In genomic region chr10:7417103-7417623, GRCh38 we compare ENCODE assay signal across 8 cellular contexts. TPM values are rescaled to one million over a fixed set of nuclear protein-coding genes. Genes with fewer than 3 reads are reported as not detected.
DNase-seq lines count a peak whose midpoint lies in the region; ATAC-seq, FAIRE-seq and TF ChIP-seq lines count a peak whose summit lies in the region.

No MANE protein-coding gene starts in this region.

- H3K27me3 Mint-ChIP-seq in activated naive CD8-positive, alpha-beta T cell treated with anti-CD3 and anti-CD28 coated beads, Interleukin-2, amount 10 ng/mL, durations not matched to agents 7 days and 5 days, result peaks cover 23% of the 10 kb centered on the region
- peaks cover 12% of the 10 kb centered on the region for H3K27me3 Mint-ChIP-seq in activated naive CD8-positive, alpha-beta T cell treated with anti-CD3 and anti-CD28 coated beads, Interleukin-2, amount 50 U/mL, for 24 hours

- H3K9me3 ChIP-seq in tibial nerve, result no peaks in the 10 kb centered on the region

- H3K4me3 ChIP-seq in tibial nerve, result no peak overlapping the region

- peaks cover 33% of the 10 kb centered on the region for H3K4me1 Mint-ChIP-seq in activated naive CD8-positive, alpha-beta T cell treated with anti-CD3 and anti-CD28 coated beads, Interleukin-2, amount 10 ng/mL, durations not matched to agents 7 days and 5 days
- peaks cover 18% of the 10 kb centered on the region for H3K4me1 Mint-ChIP-seq in activated naive CD8-positive, alpha-beta T cell treated with anti-CD3 and anti-CD28 coated beads, Interleukin-2, amount 50 U/mL, for 24 hours

- POLR2A ChIA-PET in activated naive CD8-positive, alpha-beta T cell treated with anti-CD3 and anti-CD28 coated beads, Interleukin-2, amount 10 ng/mL, durations not matched to agents 7 days and 5 days (lab: Charles Lee), result no interaction called here

- no peaks in the 10 kb centered on the region for H3K36me3 ChIP-seq in tibial nerve

- peaks cover 2% of the 10 kb centered on the region for H3K9me3 Mint-ChIP-seq in activated naive CD8-positive, alpha-beta T cell treated with anti-CD3 and anti-CD28 coated beads, Interleukin-2, amount 10 ng/mL, durations not matched to agents 7 days and 5 days
- H3K9me3 Mint-ChIP-seq in activated naive CD8-positive, alpha-beta T cell treated with anti-CD3 and anti-CD28 coated beads, Interleukin-2, amount 50 U/mL, for 24 hours, result no peaks in the 10 kb centered on the region

- peak; percentile 44 to 65 (median 45) for TF ChIP-seq CTCF in tibial nerve (IDR thresholded peaks at IDR 0.05)

- no peak overlapping the region for H3K27ac ChIP-seq in tibial nerve

- peaks cover 0 to 10% of the 10 kb centered on the region in 2 donors for H3K27me3 ChIP-seq in tibial nerve

- TF ChIP-seq EP300 in tibial nerve (IDR thresholded peaks at IDR 0.05), result no peak

- H3K36me3 Mint-ChIP-seq in activated naive CD8-positive, alpha-beta T cell treated with anti-CD3 and anti-CD28 coated beads, Interleukin-2, amount 10 ng/mL, durations not matched to agents 7 days and 5 days, result peaks cover 3% of the 10 kb centered on the region
- no peaks in the 10 kb centered on the region for H3K36me3 Mint-ChIP-seq in activated naive CD8-positive, alpha-beta T cell treated with anti-CD3 and anti-CD28 coated beads, Interleukin-2, amount 50 U/mL, for 24 hours (ENCODE audit: low read depth)

- peak overlapping the region; percentile 61 for H3K27ac Mint-ChIP-seq in activated naive CD8-positive, alpha-beta T cell treated with anti-CD3 and anti-CD28 coated beads, Interleukin-2, amount 10 ng/mL, durations not matched to agents 7 days and 5 days
- no peak overlapping the region for H3K27ac Mint-ChIP-seq in activated naive CD8-positive, alpha-beta T cell treated with anti-CD3 and anti-CD28 coated beads, Interleukin-2, amount 50 U/mL, for 24 hours

- no peak overlapping the region for H3K4me3 Mint-ChIP-seq in activated naive CD8-positive, alpha-beta T cell treated with anti-CD3 and anti-CD28 coated beads, Interleukin-2, amount 10 ng/mL, durations not matched to agents 7 days and 5 days
- no peak overlapping the region for H3K4me3 Mint-ChIP-seq in activated naive CD8-positive, alpha-beta T cell treated with anti-CD3 and anti-CD28 coated beads, Interleukin-2, amount 50 U/mL, for 24 hours

- FAIRE-seq in frontal cortex (lab: Jason Lieb, UNC) (peak; percentile 98), urothelium cell line (lab: Jason Lieb, UNC) (no peak)

- DNase-seq in activated naive CD8-positive, alpha-beta T cell treated with anti-CD3 and anti-CD28 coated beads, Interleukin-2, amount 10 ng/mL, durations not matched to agents 7 days and 5 days, result no peak
- DNase-seq in activated naive CD8-positive, alpha-beta T cell treated with anti-CD3 and anti-CD28 coated beads, Interleukin-2, amount 50 U/mL, for 24 hours, result no peak
- DNase-seq in RPMI8226, result peak; percentile 39
- DNase-seq in frontal cortex (ENCODE audit: low spot score in 2 of 2), result no peak
- DNase-seq in tibial nerve (ENCODE audit: low spot score in 2 of 2), result no peak
- DNase-seq in urothelium cell line (ENCODE audit: low spot score), result no peak
- no peak for DNase-seq in NCI-H146 (lab: John Stamatoyannopoulos, UW)

- WGBS in tibial nerve, 2 donors, result 4 to 5% methylated on average over 2 of the region's 2 CpGs

- no peak for TF ChIP-seq POLR2A in tibial nerve (IDR thresholded peaks at IDR 0.05)

- ATAC-seq in activated naive CD8-positive, alpha-beta T cell treated with anti-CD3 and anti-CD28 coated beads, Interleukin-2, amount 10 ng/mL, durations not matched to agents 7 days and 5 days (ENCODE audit: low read depth), result peak; percentile 32
- ATAC-seq in activated naive CD8-positive, alpha-beta T cell treated with anti-CD3 and anti-CD28 coated beads, Interleukin-2, amount 50 U/mL, for 24 hours, result no peak
- no peak for ATAC-seq in GM21447 (IDR thresholded peaks at IDR 0.05; ENCODE audit: unreplicated experiment)

- peaks cover 0 to 11% (median 9%) of the 10 kb centered on the region in 4 donors for H3K4me1 ChIP-seq in tibial nerve

RNA-seq across cellular contexts. Expression of gene SFMBT2, which starts 6.3 kb away (rescaled TPM):
- 10 to 100 TPM; 50.6 to 52.4 TPM for total RNA-seq in activated naive CD8-positive, alpha-beta T cell treated with anti-CD3 and anti-CD28 coated beads, Interleukin-2, amount 10 ng/mL, durations not matched to agents 7 days and 5 days
- total RNA-seq in frontal cortex (22.0 TPM), tibial nerve (10 to 100 TPM; 10.2 to 24.0 (median 15.4) TPM)
